In the genomic region with DNA sequence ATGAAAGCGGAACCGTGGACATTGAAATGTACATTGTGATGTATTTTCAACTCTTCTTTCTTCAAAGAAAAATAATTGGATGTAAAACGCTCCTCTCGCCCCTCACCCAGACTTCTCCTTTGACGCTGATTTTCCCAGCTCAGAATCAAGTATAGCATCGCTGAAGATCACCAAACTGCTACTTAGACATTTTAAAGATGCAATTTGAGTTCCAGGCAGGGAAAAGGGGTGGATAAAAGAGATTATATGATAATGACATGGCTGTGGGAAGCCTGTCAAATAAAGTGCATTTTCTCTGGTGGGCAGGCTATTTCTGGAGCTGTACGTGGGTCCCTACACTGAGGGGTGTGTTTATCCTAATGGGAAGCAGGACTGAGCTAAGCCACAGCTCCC, we compare ENCODE assay signal across 27 cellular contexts.
"Had no signal": no experiment of that assay in that cellular context is flagged by ENCODE, and none has a peak within 500 bp of the region (broad histone marks: within the 10 kb centered on the region; RNA-seq: fewer than 3 reads in every experiment).

No MANE protein-coding gene starts in this region.

- H3K4me3 Mint-ChIP-seq: activated B cell treated with CpG ODN at 0.5 μM for 24 hours; activated CD4-positive, alpha-beta T cell treated with anti-CD3 and anti-CD28 coated beads, Interleukin-2, amount 10 ng/mL, durations not matched to agents 24 days and 14 days; activated naive CD4-positive, alpha-beta T cell treated with anti-CD3 and anti-CD28 coated beads, Interleukin-2, amount 10 ng/mL, durations not matched to agents 7 days and 5 days; activated naive CD8-positive, alpha-beta T cell treated with anti-CD3 and anti-CD28 coated beads for 36 hours; activated T-helper 17 cell treated with anti-CD3 and anti-CD28 coated beads, Interleukin-2, amount 50 U/mL, for 72 hours; T-helper 1 cell treated with Interleukin-12 subunit alpha and Interleukin-12 subunit beta and Interleukin-4 antibody, amounts not matched to agents 30 μg/mL and 1 μg/mL, for 36 hours had no signal

- ATAC-seq: activated T-helper 17 cell treated with anti-CD3 and anti-CD28 coated beads, Interleukin-2, amount 50 U/mL, for 72 hours had no signal

- H2AFZ ChIP-seq: PC-9 had no signal

- H3K9me3 Mint-ChIP-seq: activated B cell treated with CpG ODN at 0.5 μM for 24 hours; activated CD4-positive, alpha-beta T cell treated with anti-CD3 and anti-CD28 coated beads, Interleukin-2, amount 10 ng/mL, durations not matched to agents 24 days and 14 days; activated naive CD4-positive, alpha-beta T cell treated with anti-CD3 and anti-CD28 coated beads, Interleukin-2, amount 10 ng/mL, durations not matched to agents 7 days and 5 days; activated naive CD8-positive, alpha-beta T cell treated with anti-CD3 and anti-CD28 coated beads for 36 hours; activated T-helper 17 cell treated with anti-CD3 and anti-CD28 coated beads, Interleukin-2, amount 50 U/mL, for 72 hours; T-helper 1 cell treated with Interleukin-12 subunit alpha and Interleukin-12 subunit beta and Interleukin-4 antibody, amounts not matched to agents 30 μg/mL and 1 μg/mL, for 36 hours had no signal

- H3K4me2 ChIP-seq: PC-9 had no signal

- H3K36me3 ChIP-seq: brain microvascular endothelial cell, cardiac muscle cell had no signal

- H3K36me3 Mint-ChIP-seq: activated naive CD4-positive, alpha-beta T cell treated with anti-CD3 and anti-CD28 coated beads, Interleukin-2, amount 10 ng/mL, durations not matched to agents 7 days and 5 days; activated naive CD8-positive, alpha-beta T cell treated with anti-CD3 and anti-CD28 coated beads for 36 hours had no signal

- H3K4me3 ChIP-seq: cardiac muscle cell, PC-9 had no signal

- H3K27me3 ChIP-seq: brain microvascular endothelial cell, cardiac muscle cell had no signal

- H3K27me3 Mint-ChIP-seq: activated CD4-positive, alpha-beta T cell treated with anti-CD3 and anti-CD28 coated beads, Interleukin-2, amount 10 ng/mL, durations not matched to agents 24 days and 14 days had no signal

- H3K27ac ChIP-seq: brain microvascular endothelial cell, cardiac muscle cell, PC-9 had no signal

- DNase-seq: activated B cell treated with CpG ODN at 0.5 μM for 24 hours; activated CD4-positive, alpha-beta T cell treated with anti-CD3 and anti-CD28 coated beads for 1 hour; activated CD4-positive, alpha-beta T cell treated with anti-CD3 and anti-CD28 coated beads, Interleukin-2, amount 50 U/mL, for 48 hours; activated CD8-positive, alpha-beta memory T cell treated with anti-CD3 and anti-CD28 coated beads for 24 hours; activated gamma-delta T cell; activated naive CD8-positive, alpha-beta T cell treated with anti-CD3 and anti-CD28 coated beads for 36 hours; activated T-cell treated with anti-CD3 and anti-CD28 coated beads for 4 hours; activated T-cell treated with anti-CD3 and anti-CD28 coated beads, Interleukin-2, amount 50 U/mL, for 48 hours; brain microvascular endothelial cell; Karpas-422; MM.1S; NCI-H1105; NCI-H1436 treated with DMSO at 0.1 percent for 48 hours; NCI-H187; NCI-H2081; NCI-H226; NCI-H526 treated with DMSO at 0.1 percent for 48 hours; NCI-H82; NK-92 treated with Interleukin-12 subunit alpha and Interleukin-12 subunit beta, amount 100 ng/mL, for 24 hours; PC-9; SHP77 treated with DMSO at 0.1 percent for 48 hours; T1000 had no signal

- H3K27ac Mint-ChIP-seq: activated B cell treated with CpG ODN at 0.5 μM for 24 hours; activated CD4-positive, alpha-beta T cell treated with anti-CD3 and anti-CD28 coated beads, Interleukin-2, amount 10 ng/mL, durations not matched to agents 24 days and 14 days; activated naive CD4-positive, alpha-beta T cell treated with anti-CD3 and anti-CD28 coated beads, Interleukin-2, amount 10 ng/mL, durations not matched to agents 7 days and 5 days; activated naive CD8-positive, alpha-beta T cell treated with anti-CD3 and anti-CD28 coated beads for 36 hours; activated T-helper 17 cell treated with anti-CD3 and anti-CD28 coated beads, Interleukin-2, amount 50 U/mL, for 72 hours; T-helper 1 cell treated with Interleukin-12 subunit alpha and Interleukin-12 subunit beta and Interleukin-4 antibody, amounts not matched to agents 30 μg/mL and 1 μg/mL, for 36 hours had no signal

- H3K4me1 Mint-ChIP-seq: activated naive CD8-positive, alpha-beta T cell treated with anti-CD3 and anti-CD28 coated beads for 36 hours had no signal
